ENCODE assay signal across 8 cellular contexts in genomic region chr5:1524481-1524798, GRCh38. TPM values are rescaled to one million over a fixed set of nuclear protein-coding genes. Genes with fewer than 3 reads are reported as not detected.
DNase-seq lines count a peak whose midpoint lies in the region; ATAC-seq, FAIRE-seq and TF ChIP-seq lines count a peak whose summit lies in the region.

No MANE protein-coding gene starts in this region.

- no peak for TF ChIP-seq POLR2A in testis (IDR thresholded peaks at IDR 0.05)

- H3K9me3 ChIP-seq in astrocyte (ENCODE audit: insufficient read depth, low read depth, low read length) (no peaks in the 10 kb centered on the region), testis (no peaks in the 10 kb centered on the region)

- no peaks in the 10 kb centered on the region for H3K27me3 ChIP-seq in astrocyte (ENCODE audit: insufficient read depth, low read length)
- no peaks in the 10 kb centered on the region for H3K27me3 ChIP-seq in testis

- H3K27ac ChIP-seq in astrocyte (ENCODE audit: low read depth, low read length) (peak overlapping the region; percentile 58), testis (peak overlapping the region; percentile 86)

- no peak for TF ChIP-seq CTCF in astrocyte (IDR thresholded peaks at IDR 0.05; ENCODE audit: insufficient read depth, low read depth, low read length)
- TF ChIP-seq CTCF in testis (IDR thresholded peaks at IDR 0.05): no peak

- H2AFZ ChIP-seq in astrocyte (ENCODE audit: low read depth, low read length): peak overlapping the region; percentile 92

- H3K27me3 Mint-ChIP-seq in T-helper 1 cell treated with Interleukin-12 subunit alpha and Interleukin-12 subunit beta and Interleukin-4 antibody, amounts not matched to agents 30 μg/mL and 1 μg/mL, for 36 hours (ENCODE audit: low read depth): peaks cover 15% of the 10 kb centered on the region
- H3K27me3 Mint-ChIP-seq in astrocyte (ENCODE audit: low read depth, unreplicated experiment): peaks cover 13% of the 10 kb centered on the region

- H3K36me3 Mint-ChIP-seq in T-helper 1 cell treated with Interleukin-12 subunit alpha and Interleukin-12 subunit beta and Interleukin-4 antibody, amounts not matched to agents 30 μg/mL and 1 μg/mL, for 36 hours (ENCODE audit: low read depth): peaks cover 3% of the 10 kb centered on the region
- peaks cover 1% of the 10 kb centered on the region for H3K36me3 Mint-ChIP-seq in astrocyte (ENCODE audit: low read depth, unreplicated experiment)

- H3K27ac Mint-ChIP-seq in T-helper 1 cell treated with Interleukin-12 subunit alpha and Interleukin-12 subunit beta and Interleukin-4 antibody, amounts not matched to agents 30 μg/mL and 1 μg/mL, for 36 hours: peak overlapping the region; percentile 63
- no peak overlapping the region for H3K27ac Mint-ChIP-seq in astrocyte (ENCODE audit: unreplicated experiment)

- peak overlapping the region; percentile 76 for H3K9ac ChIP-seq in astrocyte (ENCODE audit: low read length)

- H3K79me2 ChIP-seq in astrocyte (ENCODE audit: insufficient read depth, low read length): peaks cover 36% of the 10 kb centered on the region

- no peaks in the 10 kb centered on the region for H3K9me3 Mint-ChIP-seq in T-helper 1 cell treated with Interleukin-12 subunit alpha and Interleukin-12 subunit beta and Interleukin-4 antibody, amounts not matched to agents 30 μg/mL and 1 μg/mL, for 36 hours
- H3K9me3 Mint-ChIP-seq in astrocyte (ENCODE audit: unreplicated experiment): no peaks in the 10 kb centered on the region

- H3K4me1 Mint-ChIP-seq in T-helper 1 cell treated with Interleukin-12 subunit alpha and Interleukin-12 subunit beta and Interleukin-4 antibody, amounts not matched to agents 30 μg/mL and 1 μg/mL, for 36 hours (ENCODE audit: low read depth): peaks cover 9% of the 10 kb centered on the region
- peaks cover 8% of the 10 kb centered on the region for H3K4me1 Mint-ChIP-seq in astrocyte (ENCODE audit: low read depth, unreplicated experiment)

- peak overlapping the region; percentile 96 for H3K4me2 ChIP-seq in astrocyte (ENCODE audit: low read length)

- H3K4me3 ChIP-seq in astrocyte (ENCODE audit: insufficient read depth, low read depth, low read length) (peak overlapping the region; percentile 48), testis (peak overlapping the region; percentile 80 to 90)

- WGBS in testis, 2 donors: 49 to 65% methylated on average over 9 to 13 of the region's 13 CpGs

- FAIRE-seq in astrocyte (lab: Jason Lieb, UNC) (no peak), frontal cortex (lab: Jason Lieb, UNC) (no peak)

- ATAC-seq in left lobe of liver: peak; percentile 6
- ATAC-seq in HG03521 (IDR thresholded peaks at IDR 0.05; ENCODE audit: unreplicated experiment): no peak
- no peak for ATAC-seq in HG02852 (IDR thresholded peaks at IDR 0.05; ENCODE audit: unreplicated experiment)

- H3K4me1 ChIP-seq in astrocyte (ENCODE audit: insufficient read depth, low read length): peaks cover 21% of the 10 kb centered on the region
- H3K4me1 ChIP-seq in testis: peaks cover 17% of the 10 kb centered on the region

- H3K36me3 ChIP-seq in astrocyte (ENCODE audit: insufficient read depth, low read length) (peaks cover 14% of the 10 kb centered on the region), testis (ENCODE audit: low read depth, missing control alignments) (no peaks in the 10 kb centered on the region)

- peaks cover 36% of the 10 kb centered on the region for H4K20me1 ChIP-seq in astrocyte (ENCODE audit: insufficient read depth, low read length)

- intact Hi-C loops in testis (cut with DNase I; ENCODE audit: low total_unique reads): no loop called here

- H3K4me3 Mint-ChIP-seq in T-helper 1 cell treated with Interleukin-12 subunit alpha and Interleukin-12 subunit beta and Interleukin-4 antibody, amounts not matched to agents 30 μg/mL and 1 μg/mL, for 36 hours: peak overlapping the region; percentile 54
- peak overlapping the region; percentile 64 for H3K4me3 Mint-ChIP-seq in astrocyte (ENCODE audit: unreplicated experiment)

- no peak for DNase-seq in T-helper 1 cell
- DNase-seq in astrocyte (ENCODE audit: low read depth): no peak
- DNase-seq in left lobe of liver (ENCODE audit: low spot score): no peak
- peak; percentile 16 for DNase-seq in testis
- DNase-seq in frontal cortex (ENCODE audit: low spot score in 2 of 2): no peak

RNA-seq across cellular contexts. Expression of gene LPCAT1, which starts 0.7 kb away (rescaled TPM):
- 35.7 and 41.9 TPM in 2 replicates for total RNA-seq in astrocyte
- total RNA-seq in left lobe of liver: 8.9 TPM
- total RNA-seq in testis: 10 to 100 TPM; 21.1 to 27.1 TPM
- 23.9 TPM for polyA plus RNA-seq in testis (ENCODE audit: insufficient read depth, low read depth, low replicate concordance)
- 127 TPM for total RNA-seq in frontal cortex
